11 cellular contexts compared by ENCODE assay signal in genomic region chr11:46388619-46389449, GRCh38. TPM values are rescaled to one million over a fixed set of nuclear protein-coding genes. Genes with fewer than 3 reads are reported as not detected.
DNase-seq lines count a peak whose midpoint lies in the region; TF ChIP-seq lines count a peak whose summit lies in the region.
"Had no signal": no experiment of that assay in that cellular context is flagged by ENCODE, and none has a peak within 500 bp of the region (broad histone marks: within the 10 kb centered on the region; RNA-seq: fewer than 3 reads in every experiment).

No MANE protein-coding gene starts in this region.

- H2AFZ ChIP-seq in GM23248 (no peak overlapping the region), osteoblast (ENCODE audit: low read length) (no peak overlapping the region)

- TF ChIP-seq EP300 in tibial nerve (IDR thresholded peaks at IDR 0.05) = no peak

- in situ Hi-C loops in GM23248 (cut with MboI) = no loop called here

- no peaks in the 10 kb centered on the region for H3F3A ChIP-seq in GM23248 (ENCODE audit: insufficient read depth)

- no peak overlapping the region for H3K27ac ChIP-seq in GM23248
- H3K27ac ChIP-seq in coronary artery = no peak overlapping the region
- no peak overlapping the region for H3K27ac ChIP-seq in osteoblast (ENCODE audit: low read depth, low read length)
- H3K27ac ChIP-seq in tibial nerve = no peak overlapping the region
- H3K27ac ChIP-seq: prostate gland had no signal

- H3K79me2 ChIP-seq in GM23248 (ENCODE audit: insufficient read depth) (no peaks in the 10 kb centered on the region), osteoblast (ENCODE audit: insufficient read depth, low read length) (no peaks in the 10 kb centered on the region)

- 4 to 6% methylated on average over 21 of the region's 21 CpGs for WGBS in GM23248 (ENCODE audit: low coverage in 1 of 2, low lambda C conversion rate in 2 of 2, missing lambda C conversion rate in 2 of 2), 2 experiments
- WGBS in tibial nerve, 2 donors = 8 to 17% methylated on average over 12 to 21 of the region's 21 CpGs

- H3K9me3 ChIP-seq in GM23248 (ENCODE audit: low read depth) (no peaks in the 10 kb centered on the region), NT2/D1 (ENCODE audit: insufficient read depth, low read length) (no peaks in the 10 kb centered on the region), osteoblast (ENCODE audit: low read depth, low read length) (no peaks in the 10 kb centered on the region), tibial nerve (no peaks in the 10 kb centered on the region)
- H3K9me3 ChIP-seq: prostate gland had no signal

- H3K36me3 ChIP-seq in GM23248 (ENCODE audit: low read depth) = no peaks in the 10 kb centered on the region
- peaks cover 9% of the 10 kb centered on the region for H3K36me3 ChIP-seq in NT2/D1 (ENCODE audit: insufficient read depth, insufficient read length, low read length)
- H3K36me3 ChIP-seq in osteoblast (ENCODE audit: insufficient read depth, low read length) = no peaks in the 10 kb centered on the region
- no peaks in the 10 kb centered on the region for H3K36me3 ChIP-seq in tibial nerve
- H3K36me3 ChIP-seq: prostate gland had no signal

- H4K20me1 ChIP-seq in GM23248 (ENCODE audit: insufficient read depth) (no peaks in the 10 kb centered on the region), osteoblast (ENCODE audit: insufficient read depth, low read length) (peaks cover 20% of the 10 kb centered on the region)

- peak overlapping the region; percentile 76 for H3K4me3 ChIP-seq in GM23248
- no peak overlapping the region for H3K4me3 ChIP-seq in NT2/D1 (ENCODE audit: insufficient read length, low read depth)
- H3K4me3 ChIP-seq in coronary artery = peak overlapping the region; percentile 70
- peak overlapping the region; percentile 68 for H3K4me3 ChIP-seq in osteoblast (ENCODE audit: insufficient read depth, low read length)
- no peak overlapping the region for H3K4me3 ChIP-seq in tibial nerve

- H3K4me1 ChIP-seq in GM23248 (ENCODE audit: insufficient read depth) = no peaks in the 10 kb centered on the region
- peaks cover 42% of the 10 kb centered on the region for H3K4me1 ChIP-seq in NT2/D1 (ENCODE audit: insufficient read depth, insufficient read length)
- H3K4me1 ChIP-seq in osteoblast (ENCODE audit: insufficient read depth, low read length) = peaks cover 15% of the 10 kb centered on the region
- H3K4me1 ChIP-seq in tibial nerve = peaks cover 0 to 52% (median 30%) of the 10 kb centered on the region in 4 donors

- H3K9ac ChIP-seq in GM23248 (no peak overlapping the region), NT2/D1 (ENCODE audit: insufficient read length, low read depth) (peak overlapping the region; percentile 65)

- H3K4me2 ChIP-seq in GM23248 (ENCODE audit: unreplicated experiment) = peak overlapping the region; percentile 90
- peak overlapping the region; percentile 78 for H3K4me2 ChIP-seq in osteoblast (ENCODE audit: insufficient read depth, low read length)

- TF ChIP-seq CTCF in coronary artery (IDR thresholded peaks at IDR 0.05) (no peak), osteoblast (IDR thresholded peaks at IDR 0.05; ENCODE audit: extremely low read depth, low read depth, low read length) (no peak), tibial nerve (IDR thresholded peaks at IDR 0.05) (no peak)

- no peak for TF ChIP-seq POLR2A in tibial nerve (IDR thresholded peaks at IDR 0.05)

- DNase-seq in GM23248 (no peak), NT2/D1 (ENCODE audit: low read depth, low spot score) (no peak), coronary artery (ENCODE audit: low spot score) (no peak), osteoblast (ENCODE audit: insufficient read length, low spot score, missing footprints) (peak; percentile 91), tibial nerve (ENCODE audit: low spot score in 2 of 2) (no peak), C1 segment of cervical spinal cord (lab: John Stamatoyannopoulos, UW) (no peak), pons (ENCODE audit: low spot score) (no peak), SIG-M5 treated with dmso at 0.1 percent for 504 hours (lab: John Stamatoyannopoulos, UW; ENCODE audit: unreplicated experiment) (no peak)

- no peaks in the 10 kb centered on the region for H3K9me2 ChIP-seq in GM23248 (ENCODE audit: insufficient read depth)

- H3K27me3 ChIP-seq in GM23248 (replicated peaks; ENCODE audit: insufficient read depth) (peaks cover 7% of the 10 kb centered on the region), NT2/D1 (ENCODE audit: insufficient read depth, insufficient read length) (peaks cover 66% of the 10 kb centered on the region), osteoblast (ENCODE audit: insufficient read depth, low read length) (peaks cover 45% of the 10 kb centered on the region), tibial nerve (peaks cover 5 to 69% of the 10 kb centered on the region in 2 donors)

RNA-seq across cellular contexts. Expression of gene CHRM4, which starts 2.7 kb away (rescaled TPM):
- not detected in 2 replicates for total RNA-seq in GM23248 (2014; rRNA removed; shearing (Covaris generic))
- polyA plus RNA-seq in GM23248 (2016; fragmentation: Nextera tagmentation; extraction: Ambion mirVana) = not detected in 2 replicates
- total RNA-seq in osteoblast (0.29 and 0.36 TPM in 2 replicates), tibial nerve (1 to 10 TPM in 1 of 4 donors, not detected in 3; 1.2 TPM)
- total RNA-seq: activated CD8-positive, alpha-beta T cell treated with anti-CD3 and anti-CD28 coated beads for 36 hours; RPMI7951 had no signal

RNA-seq across cellular contexts. Expression of gene MDK, which starts 7.4 kb away (rescaled TPM):
- total RNA-seq in GM23248 (2014; rRNA removed; shearing (Covaris generic)) = 2.7 and 10.7 TPM in 2 replicates
- polyA plus RNA-seq in GM23248 (2016; fragmentation: Nextera tagmentation; extraction: Ambion mirVana) = 31.5 and 34.5 TPM in 2 replicates
- total RNA-seq in osteoblast (27.5 and 27.7 TPM in 2 replicates), tibial nerve (100 to 1,000 TPM in 1 of 4 donors, 10 to 100 TPM in 3; 48.1 to 107 (median 57.3) TPM)

RNA-seq across cellular contexts. Expression of gene DGKZ, which starts 41.6 kb away (rescaled TPM):
- 50.7 and 62.7 TPM in 2 replicates for total RNA-seq in GM23248 (2014; rRNA removed; shearing (Covaris generic))
- 21.4 and 23.9 TPM in 2 replicates for polyA plus RNA-seq in GM23248 (2016; fragmentation: Nextera tagmentation; extraction: Ambion mirVana)
- total RNA-seq in osteoblast (47.1 and 52.5 TPM in 2 replicates), tibial nerve (100 to 1,000 TPM in 1 of 4 donors, 10 to 100 TPM in 3; 41.2 to 105 (median 49.6) TPM)

Comparison
In these comparisons a context has a peak if more than half of its experiments do, and no peak if none do; other contexts are left out.
1. H3K4me3 ChIP-seq: peak in GM23248 (single experiment), coronary artery (single experiment) and osteoblast (single experiment); none in NT2/D1 (single experiment) and tibial nerve (0 of 4).